Comparison of ENCODE assay signal across 21 cellular contexts in genomic region chr15:61613729-61614128, GRCh38.
"Had no signal": no experiment of that assay in that cellular context is flagged by ENCODE, and none has a peak within 500 bp of the region (broad histone marks: within the 10 kb centered on the region; RNA-seq: fewer than 3 reads in every experiment).

No MANE protein-coding gene starts in this region.

- ATAC-seq: activated CD8-positive, alpha-beta memory T cell treated with anti-CD3 and anti-CD28 coated beads, Interleukin-2, amount 10 ng/mL, durations not matched to agents 7 days and 5 days; left lung; stimulated activated naive CD8-positive, alpha-beta T cell treated with anti-CD3 and anti-CD28 coated beads, Interleukin-15, Interleukin-2, amounts not matched to agents 100 U/mL and 50 U/mL, for 24 hours had no signal

- DNase-seq: activated B cell treated with CpG ODN at 0.5 μM for 24 hours; activated CD4-positive, alpha-beta memory T cell treated with anti-CD3 and anti-CD28 coated beads, Interleukin-2, amount 10 ng/mL, durations not matched to agents 7 days and 5 days; activated CD4-positive, alpha-beta T cell treated with anti-CD3 and anti-CD28 coated beads for 4 hours; activated CD8-positive, alpha-beta memory T cell treated with anti-CD3 and anti-CD28 coated beads, Interleukin-2, amount 10 ng/mL, durations not matched to agents 7 days and 5 days; activated naive CD4-positive, alpha-beta T cell; activated naive CD8-positive, alpha-beta T cell treated with anti-CD3 and anti-CD28 coated beads, Interleukin-2, amount 10 ng/mL, durations not matched to agents 7 days and 5 days; amygdala; effector CD8-positive, alpha-beta T cell; head of caudate nucleus; kidney; left lung; stimulated activated CD4-positive, alpha-beta T cell treated with anti-CD3 and anti-CD28 coated beads, Interleukin-2, amount 100 ng/mL, for 24 hours; stimulated activated naive CD8-positive, alpha-beta T cell treated with anti-CD3 and anti-CD28 coated beads, Interleukin-15, Interleukin-2, amounts not matched to agents 100 U/mL and 50 U/mL, for 24 hours; T-helper 1 cell; T-helper 9 cell; transverse colon had no signal

- H3K4me3 Mint-ChIP-seq: activated B cell treated with CpG ODN at 0.5 μM for 24 hours; activated CD4-positive, alpha-beta memory T cell treated with anti-CD3 and anti-CD28 coated beads, Interleukin-2, amount 10 ng/mL, durations not matched to agents 7 days and 5 days; activated CD8-positive, alpha-beta memory T cell treated with anti-CD3 and anti-CD28 coated beads, Interleukin-2, amount 10 ng/mL, durations not matched to agents 7 days and 5 days; activated naive CD8-positive, alpha-beta T cell treated with anti-CD3 and anti-CD28 coated beads, Interleukin-2, amount 10 ng/mL, durations not matched to agents 7 days and 5 days; dendritic cell treated with granulocyte-macrophage colony-stimulating factor and Interleukin-4, amounts not matched to agents 40 ng/mL and 50 ng/mL, for 4 days had no signal

- H3K4me1 Mint-ChIP-seq: activated B cell treated with CpG ODN at 0.5 μM for 24 hours; activated CD4-positive, alpha-beta memory T cell treated with anti-CD3 and anti-CD28 coated beads, Interleukin-2, amount 10 ng/mL, durations not matched to agents 7 days and 5 days; activated CD8-positive, alpha-beta memory T cell treated with anti-CD3 and anti-CD28 coated beads, Interleukin-2, amount 10 ng/mL, durations not matched to agents 7 days and 5 days; activated naive CD8-positive, alpha-beta T cell treated with anti-CD3 and anti-CD28 coated beads, Interleukin-2, amount 10 ng/mL, durations not matched to agents 7 days and 5 days had no signal

- H3K27ac ChIP-seq: esophagus muscularis mucosa, left lung, right atrium auricular region, transverse colon, vagina had no signal

- H3K36me3 ChIP-seq: esophagus muscularis mucosa, left lung, right atrium auricular region, transverse colon, vagina had no signal

- H3K4me3 ChIP-seq: esophagus muscularis mucosa, left lung, right atrium auricular region, transverse colon, vagina had no signal

- H3K9me3 ChIP-seq: vagina had no signal

- H3K27ac Mint-ChIP-seq: activated B cell treated with CpG ODN at 0.5 μM for 24 hours; activated CD4-positive, alpha-beta memory T cell treated with anti-CD3 and anti-CD28 coated beads, Interleukin-2, amount 10 ng/mL, durations not matched to agents 7 days and 5 days; activated CD8-positive, alpha-beta memory T cell treated with anti-CD3 and anti-CD28 coated beads, Interleukin-2, amount 10 ng/mL, durations not matched to agents 7 days and 5 days; activated naive CD8-positive, alpha-beta T cell treated with anti-CD3 and anti-CD28 coated beads, Interleukin-2, amount 10 ng/mL, durations not matched to agents 7 days and 5 days; dendritic cell treated with granulocyte-macrophage colony-stimulating factor and Interleukin-4, amounts not matched to agents 40 ng/mL and 50 ng/mL, for 4 days; progenitor cell of endocrine pancreas had no signal

- H3K36me3 Mint-ChIP-seq: activated CD8-positive, alpha-beta memory T cell treated with anti-CD3 and anti-CD28 coated beads, Interleukin-2, amount 10 ng/mL, durations not matched to agents 7 days and 5 days; activated naive CD8-positive, alpha-beta T cell treated with anti-CD3 and anti-CD28 coated beads, Interleukin-2, amount 10 ng/mL, durations not matched to agents 7 days and 5 days had no signal

- H3K9me3 Mint-ChIP-seq: activated CD4-positive, alpha-beta memory T cell treated with anti-CD3 and anti-CD28 coated beads, Interleukin-2, amount 10 ng/mL, durations not matched to agents 7 days and 5 days had no signal

- H3K4me1 ChIP-seq: esophagus muscularis mucosa, left lung, right atrium auricular region, transverse colon, vagina had no signal

- H3K27me3 ChIP-seq: esophagus muscularis mucosa, left lung, right atrium auricular region, transverse colon, vagina had no signal
